Comparison of ENCODE assay signal across 21 cellular contexts in genomic region chr14:45145214-45145613, GRCh38. TPM values are rescaled to one million over a fixed set of nuclear protein-coding genes. Genes with fewer than 3 reads are reported as not detected.
DNase-seq lines count a peak whose midpoint lies in the region; ATAC-seq and TF ChIP-seq lines count a peak whose summit lies in the region.
"Had no signal": no experiment of that assay in that cellular context is flagged by ENCODE, and none has a peak within 500 bp of the region (broad histone marks: within the 10 kb centered on the region; RNA-seq: fewer than 3 reads in every experiment).

No MANE protein-coding gene starts in this region.

- H3K36me3 ChIP-seq in upper lobe of right lung, result no peaks in the 10 kb centered on the region
- H3K36me3 ChIP-seq: adrenal gland, left lung had no signal

- H3K9me3 ChIP-seq in upper lobe of right lung, result no peaks in the 10 kb centered on the region
- H3K9me3 ChIP-seq: adrenal gland, HAP-1, left lung had no signal

- POLR2A ChIA-PET in GM10248 (lab: Yijun Ruan, JAX), result interaction anchor here (1.0 kb wide), 1 partner anchor 14 kb away, joined by 3 read pairs; no protein-coding TSS in a partner anchor

- H3K4me3 Mint-ChIP-seq in type B pancreatic cell, result no peak overlapping the region
- H3K4me3 Mint-ChIP-seq: activated T-cell treated with anti-CD3 and anti-CD28 coated beads, Interleukin-2, amount 50 U/mL, for 72 hours; CD4-positive, alpha-beta T cell had no signal

- H3K4me1 ChIP-seq in upper lobe of right lung, result no peaks in the 10 kb centered on the region
- H3K4me1 ChIP-seq: adrenal gland, left lung, parathyroid adenoma had no signal

- H3K27ac ChIP-seq in upper lobe of right lung, result no peak overlapping the region
- H3K27ac ChIP-seq: adrenal gland, foreskin keratinocyte, left lung, parathyroid adenoma, SK-N-MC had no signal

- H3K9me3 Mint-ChIP-seq in type B pancreatic cell, result no peaks in the 10 kb centered on the region
- H3K9me3 Mint-ChIP-seq: activated T-cell treated with anti-CD3 and anti-CD28 coated beads, Interleukin-2, amount 50 U/mL, for 72 hours; CD4-positive, alpha-beta T cell had no signal

- ATAC-seq in GM18868 (IDR thresholded peaks at IDR 0.05; ENCODE audit: unreplicated experiment) (peak; percentile 68), GM21825 (IDR thresholded peaks at IDR 0.05; ENCODE audit: unreplicated experiment) (peak; percentile 48), HG03432 (IDR thresholded peaks at IDR 0.05; ENCODE audit: unreplicated experiment) (peak; percentile 81), upper lobe of right lung (no peak)
- ATAC-seq: activated T-cell treated with anti-CD3 and anti-CD28 coated beads, Interleukin-2, amount 50 U/mL, for 72 hours; foreskin keratinocyte; left lung had no signal

- intact Hi-C loops in upper lobe of right lung (cut with DNase I), result no loop called here

- DNase-seq in GM10248 (ENCODE audit: extremely low spot score), result peak; percentile 16
- DNase-seq in hypothalamus (lab: John Stamatoyannopoulos, UW), result no peak
- no peak for DNase-seq in type B pancreatic cell (ENCODE audit: extremely low spot score, unreplicated experiment)
- DNase-seq in upper lobe of right lung, result no peak
- no peak for DNase-seq in AG08395 (ENCODE audit: low spot score)
- DNase-seq: activated CD4-positive, alpha-beta T cell treated with anti-CD3 and anti-CD28 coated beads, Interleukin-2, amount 50 U/mL, for 48 hours; activated T-cell treated with anti-CD3 and anti-CD28 coated beads, Interleukin-2, amount 50 U/mL, for 72 hours; adrenal gland; CD4-positive, alpha-beta T cell; DND-41; foreskin keratinocyte; left lung; NCI-H1694 treated with DMSO at 0.1 percent for 48 hours; NCI-H510A treated with DMSO at 0.1 percent for 48 hours; OCI-M1 had no signal

- TF ChIP-seq CTCF in GM10248 (IDR thresholded peaks at IDR 0.05; ENCODE audit: control extremely low read depth, extremely low read depth, low read depth, missing control alignments) (no peak), type B pancreatic cell (conservative IDR thresholded peaks at IDR 0.05) (no peak), upper lobe of right lung (IDR thresholded peaks at IDR 0.05) (no peak)

- H3K27me3 Mint-ChIP-seq in type B pancreatic cell, result no peaks in the 10 kb centered on the region
- H3K27me3 Mint-ChIP-seq: CD4-positive, alpha-beta T cell had no signal

- CTCF ChIA-PET in GM10248 (lab: Yijun Ruan, JAX), result interaction anchor here (0.7 to 1.0 kb wide), 4 partner anchors 13 to 107 kb away, joined by 3 to 5 read pairs (median 4); no protein-coding TSS in a partner anchor

- H3K36me3 Mint-ChIP-seq in type B pancreatic cell, result no peaks in the 10 kb centered on the region

- no peak overlapping the region for H3K27ac Mint-ChIP-seq in type B pancreatic cell
- H3K27ac Mint-ChIP-seq: activated T-cell treated with anti-CD3 and anti-CD28 coated beads, Interleukin-2, amount 50 U/mL, for 72 hours; CD4-positive, alpha-beta T cell had no signal

- H3K4me3 ChIP-seq in upper lobe of right lung, result no peak overlapping the region
- H3K4me3 ChIP-seq: adrenal gland, HAP-1, left lung, SK-N-MC had no signal

- H3K4me1 Mint-ChIP-seq in type B pancreatic cell (ENCODE audit: unreplicated experiment), result peaks cover 3% of the 10 kb centered on the region

- no peaks in the 10 kb centered on the region for H3K27me3 ChIP-seq in upper lobe of right lung
- H3K27me3 ChIP-seq: adrenal gland, foreskin keratinocyte, left lung had no signal

RNA-seq across cellular contexts. Expression of gene FANCM, which starts 9.5 kb away (rescaled TPM):
- total RNA-seq in type B pancreatic cell (ENCODE audit: low replicate concordance), result 5.4 and 12.4 TPM in 2 replicates
- total RNA-seq in upper lobe of right lung, result 3.1 TPM

RNA-seq across cellular contexts. Expression of gene FKBP3, which starts 10.9 kb away (rescaled TPM):
- total RNA-seq in type B pancreatic cell (ENCODE audit: low replicate concordance) (66.1 and 96.9 TPM in 2 replicates), upper lobe of right lung (33.0 TPM)
